ENCODE assay signal across 18 cellular contexts in genomic region chr6:35905141-35905785, GRCh38.
"Had no signal": no experiment of that assay in that cellular context is flagged by ENCODE, and none has a peak within 500 bp of the region (broad histone marks: within the 10 kb centered on the region; RNA-seq: fewer than 3 reads in every experiment).

No MANE protein-coding gene starts in this region.

- H3K27me3 Mint-ChIP-seq: activated naive CD4-positive, alpha-beta T cell treated with anti-CD3 and anti-CD28 coated beads, Interleukin-2, amount 10 ng/mL, durations not matched to agents 7 days and 5 days; naive B cell; T-cell; type B pancreatic cell had no signal

- H3K9me3 ChIP-seq: esophagus muscularis mucosa, right lobe of liver, testis had no signal

- H2AFZ ChIP-seq: parathyroid adenoma had no signal

- H3K4me3 Mint-ChIP-seq: activated naive CD4-positive, alpha-beta T cell treated with anti-CD3 and anti-CD28 coated beads, Interleukin-2, amount 10 ng/mL, durations not matched to agents 7 days and 5 days; naive B cell; T-cell; type B pancreatic cell had no signal

- H3K27ac Mint-ChIP-seq: activated naive CD4-positive, alpha-beta T cell treated with anti-CD3 and anti-CD28 coated beads, Interleukin-2, amount 10 ng/mL, durations not matched to agents 7 days and 5 days; type B pancreatic cell had no signal

- H3K4me1 ChIP-seq: esophagus muscularis mucosa, heart right ventricle, parathyroid adenoma, testis had no signal

- H3K4me3 ChIP-seq: esophagus muscularis mucosa, heart right ventricle, mucosa of descending colon, right lobe of liver, testis had no signal

- H3K9ac ChIP-seq: parathyroid adenoma had no signal

- ATAC-seq: heart right ventricle, mucosa of descending colon, T-cell had no signal

- H3K27ac ChIP-seq: esophagus muscularis mucosa, heart right ventricle, parathyroid adenoma, right lobe of liver, testis had no signal

- H3K36me3 ChIP-seq: right lobe of liver had no signal

- DNase-seq: activated CD4-positive, alpha-beta T cell treated with anti-CD3 and anti-CD28 coated beads, Interleukin-2, amount 50 U/mL, for 1 hour; activated effector memory CD4-positive, alpha-beta T cell treated with Interleukin-2 at 50 U/mL for 16 hours; activated naive CD4-positive, alpha-beta T cell treated with anti-CD3 and anti-CD28 coated beads, Interleukin-2, amount 10 ng/mL, durations not matched to agents 7 days and 5 days; activated T-cell treated with anti-CD3 and anti-CD28 coated beads for 4 hours; dermis blood vessel endothelial cell; effector memory CD4-positive, alpha-beta T cell; heart right ventricle; mesenchymal stem cell; mucosa of descending colon; naive B cell; right lobe of liver; stimulated activated CD4-positive, alpha-beta T cell treated with anti-CD3 and anti-CD28 coated beads, Interleukin-4, amount 100 ng/mL, for 1 hour; T-cell; T-helper 9 cell; testis had no signal

- H3K27me3 ChIP-seq: esophagus muscularis mucosa, heart right ventricle, right lobe of liver, testis had no signal
